17 cellular contexts compared by ENCODE assay signal in genomic region chr2:9809448-9810088, GRCh38. TPM values are rescaled to one million over a fixed set of nuclear protein-coding genes. Genes with fewer than 3 reads are reported as not detected.
DNase-seq lines count a peak whose midpoint lies in the region; ATAC-seq, FAIRE-seq and TF ChIP-seq lines count a peak whose summit lies in the region.
"Had no signal": no experiment of that assay in that cellular context is flagged by ENCODE, and none has a peak within 500 bp of the region (broad histone marks: within the 10 kb centered on the region; RNA-seq: fewer than 3 reads in every experiment).

No MANE protein-coding gene starts in this region.

- no peak for FAIRE-seq in GM12892 (lab: Jason Lieb, UNC)
- FAIRE-seq: A549, islet of Langerhans had no signal

- DNase-seq in NCI-H1417 (lab: John Stamatoyannopoulos, UW) = peak; percentile 59 to 70 (median 61)
- DNase-seq in NCI-H1417 treated with DMSO at 0.1 percent for 48 hours (lab: John Stamatoyannopoulos, UW) = no peak
- peak; percentile 68 for DNase-seq in NCI-H510A treated with DMSO at 0.1 percent for 48 hours (lab: John Stamatoyannopoulos, UW)
- DNase-seq in stimulated activated effector memory CD8-positive, alpha-beta T cell treated with anti-CD3 and anti-CD28 coated beads, Interleukin-12 subunit alpha, Interleukin-12 subunit beta, amount 100 ng/mL, for 72 hours (ENCODE audit: low spot score in 2 of 2) = no peak
- no peak for DNase-seq in NCI-H2196 treated with DMSO at 0.1 percent for 48 hours (lab: John Stamatoyannopoulos, UW; ENCODE audit: unreplicated experiment)
- no peak for DNase-seq in GM12892 (ENCODE audit: insufficient read length)
- DNase-seq: activated CD4-positive, alpha-beta T cell treated with anti-CD3 and anti-CD28 coated beads for 48 hours; activated T-cell treated with anti-CD3 and anti-CD28 coated beads, Interleukin-2, amount 50 U/mL, for 24 hours; CD4-positive, CD25-positive, alpha-beta regulatory T cell; HFFc6; NCI-H748 treated with DMSO at 0.1 percent for 48 hours had no signal

- TF ChIP-seq POLR2A in GM12892 (IDR thresholded peaks at IDR 0.05; ENCODE audit: low read depth, low read length) = no peak

- peak; percentile 79 for ATAC-seq in esophagus mucosa
- no peak for ATAC-seq in stimulated activated effector memory CD8-positive, alpha-beta T cell treated with anti-CD3 and anti-CD28 coated beads, Interleukin-12 subunit alpha, Interleukin-12 subunit beta, amount 100 ng/mL, for 72 hours
- ATAC-seq in HG03520 (IDR thresholded peaks at IDR 0.05; ENCODE audit: unreplicated experiment) = no peak
- ATAC-seq: A549 had no signal

- peak overlapping the region; percentile 27 for H3K27ac Mint-ChIP-seq in stimulated activated effector memory CD8-positive, alpha-beta T cell treated with anti-CD3 and anti-CD28 coated beads, Interleukin-12 subunit alpha, Interleukin-12 subunit beta, amount 100 ng/mL, for 72 hours
- H3K27ac Mint-ChIP-seq: activated T-cell treated with anti-CD3 and anti-CD28 coated beads, Interleukin-2, amount 50 U/mL, for 24 hours; HFFc6; stimulated activated naive CD8-positive, alpha-beta T cell treated with anti-CD3 and anti-CD28 coated beads, Interleukin-15, Interleukin-2, amounts not matched to agents 100 ng/mL and 50 ng/mL, for 24 hours had no signal

- H3K4me3 Mint-ChIP-seq in stimulated activated effector memory CD8-positive, alpha-beta T cell treated with anti-CD3 and anti-CD28 coated beads, Interleukin-12 subunit alpha, Interleukin-12 subunit beta, amount 100 ng/mL, for 72 hours = no peak overlapping the region
- H3K4me3 Mint-ChIP-seq: activated T-cell treated with anti-CD3 and anti-CD28 coated beads, Interleukin-2, amount 50 U/mL, for 24 hours; CD4-positive, CD25-positive, alpha-beta regulatory T cell; central memory CD8-positive, alpha-beta T cell; HFFc6; stimulated activated naive CD8-positive, alpha-beta T cell treated with anti-CD3 and anti-CD28 coated beads, Interleukin-15, Interleukin-2, amounts not matched to agents 100 ng/mL and 50 ng/mL, for 24 hours had no signal

- H3K9me3 Mint-ChIP-seq in stimulated activated effector memory CD8-positive, alpha-beta T cell treated with anti-CD3 and anti-CD28 coated beads, Interleukin-12 subunit alpha, Interleukin-12 subunit beta, amount 100 ng/mL, for 72 hours = no peaks in the 10 kb centered on the region
- H3K9me3 Mint-ChIP-seq: activated T-cell treated with anti-CD3 and anti-CD28 coated beads, Interleukin-2, amount 50 U/mL, for 24 hours; central memory CD8-positive, alpha-beta T cell; HFFc6; stimulated activated naive CD8-positive, alpha-beta T cell treated with anti-CD3 and anti-CD28 coated beads, Interleukin-15, Interleukin-2, amounts not matched to agents 100 ng/mL and 50 ng/mL, for 24 hours had no signal

- H3K4me1 Mint-ChIP-seq in stimulated activated effector memory CD8-positive, alpha-beta T cell treated with anti-CD3 and anti-CD28 coated beads, Interleukin-12 subunit alpha, Interleukin-12 subunit beta, amount 100 ng/mL, for 72 hours = peaks cover 21% of the 10 kb centered on the region

- H3K36me3 Mint-ChIP-seq in stimulated activated effector memory CD8-positive, alpha-beta T cell treated with anti-CD3 and anti-CD28 coated beads, Interleukin-12 subunit alpha, Interleukin-12 subunit beta, amount 100 ng/mL, for 72 hours = no peaks in the 10 kb centered on the region
- H3K36me3 Mint-ChIP-seq: CD4-positive, CD25-positive, alpha-beta regulatory T cell had no signal

RNA-seq across cellular contexts. Expression of gene TAF1B, which starts 33.7 kb away (rescaled TPM):
- total RNA-seq in esophagus mucosa = 24.7 TPM
- polyA plus RNA-seq in GM12892 (2012; ENCODE audit: missing spikeins) = 10.7 TPM

Comparison
In these comparisons a context has a peak if more than half of its experiments do, and no peak if none do; other contexts are left out.
1. DNase-seq: peak in NCI-H1417 (3 of 3) and NCI-H510A treated with DMSO at 0.1 percent for 48 hours (single experiment); none in NCI-H1417 treated with DMSO at 0.1 percent for 48 hours (single experiment), stimulated activated effector memory CD8-positive, alpha-beta T cell treated with anti-CD3 and anti-CD28 coated beads, Interleukin-12 subunit alpha, Interleukin-12 subunit beta, amount 100 ng/mL, for 72 hours (0 of 2), NCI-H2196 treated with DMSO at 0.1 percent for 48 hours (single experiment) and GM12892 (single experiment).